Comparison of ENCODE assay signal across 12 cellular contexts in genomic region chr2:216388046-216388884, GRCh38. TPM values are rescaled to one million over a fixed set of nuclear protein-coding genes. Genes with fewer than 3 reads are reported as not detected.
DNase-seq lines count a peak whose midpoint lies in the region; ATAC-seq and TF ChIP-seq lines count a peak whose summit lies in the region.
"Had no signal": no experiment of that assay in that cellular context is flagged by ENCODE, and none has a peak within 500 bp of the region (broad histone marks: within the 10 kb centered on the region; RNA-seq: fewer than 3 reads in every experiment).

No MANE protein-coding gene starts in this region.

- no peaks in the 10 kb centered on the region for H3K9me3 ChIP-seq in upper lobe of right lung

- TF ChIP-seq CTCF in upper lobe of right lung (IDR thresholded peaks at IDR 0.05), result no peak

- no peaks in the 10 kb centered on the region for H3K4me1 ChIP-seq in upper lobe of right lung

- no peaks in the 10 kb centered on the region for H3K36me3 ChIP-seq in upper lobe of right lung

- H3K36me3 Mint-ChIP-seq in activated T-cell treated with anti-CD3 and anti-CD28 coated beads, Interleukin-2, amount 50 U/mL, for 24 hours (ENCODE audit: low read depth), result no peaks in the 10 kb centered on the region
- H3K36me3 Mint-ChIP-seq in activated naive CD4-positive, alpha-beta T cell treated with anti-CD3 and anti-CD28 coated beads, Interleukin-2, amount 50 U/mL, for 24 hours, result no peaks in the 10 kb centered on the region

- H3K27me3 ChIP-seq in upper lobe of right lung, result no peaks in the 10 kb centered on the region

- ATAC-seq in HG03378 (IDR thresholded peaks at IDR 0.05; ENCODE audit: unreplicated experiment) (peak; percentile 83), upper lobe of right lung (peak; percentile 19), GM18858 (IDR thresholded peaks at IDR 0.05; ENCODE audit: unreplicated experiment) (no peak)

- peak; percentile 35 for DNase-seq in activated T-cell treated with anti-CD3 and anti-CD28 coated beads, Interleukin-2, amount 50 U/mL, for 24 hours
- DNase-seq in activated T-cell treated with anti-CD3 and anti-CD28 coated beads for 4 hours (no peak), upper lobe of right lung (no peak), ecto neural progenitor cell (ENCODE audit: low spot score) (no peak), anterior cingulate cortex (lab: John Stamatoyannopoulos, UW) (no peak)
- DNase-seq: activated effector memory CD4-positive, alpha-beta T cell treated with Interleukin-2 at 50 U/mL for 16 hours; Karpas-422; NCI-H345; RPMI8226 had no signal

- no peak overlapping the region for H3K27ac ChIP-seq in upper lobe of right lung

- H3K9me3 Mint-ChIP-seq in activated T-cell treated with anti-CD3 and anti-CD28 coated beads, Interleukin-2, amount 50 U/mL, for 24 hours, result no peaks in the 10 kb centered on the region
- no peaks in the 10 kb centered on the region for H3K9me3 Mint-ChIP-seq in activated naive CD4-positive, alpha-beta T cell treated with anti-CD3 and anti-CD28 coated beads, Interleukin-2, amount 50 U/mL, for 24 hours

- no peak overlapping the region for H3K4me3 ChIP-seq in upper lobe of right lung

- H3K4me3 Mint-ChIP-seq in activated T-cell treated with anti-CD3 and anti-CD28 coated beads, Interleukin-2, amount 50 U/mL, for 24 hours, result no peak overlapping the region
- peak overlapping the region; percentile 48 for H3K4me3 Mint-ChIP-seq in activated naive CD4-positive, alpha-beta T cell treated with anti-CD3 and anti-CD28 coated beads, Interleukin-2, amount 50 U/mL, for 24 hours

- peaks cover 19% of the 10 kb centered on the region for H3K4me1 Mint-ChIP-seq in activated T-cell treated with anti-CD3 and anti-CD28 coated beads, Interleukin-2, amount 50 U/mL, for 24 hours (ENCODE audit: low read depth)
- peaks cover 18% of the 10 kb centered on the region for H3K4me1 Mint-ChIP-seq in activated naive CD4-positive, alpha-beta T cell treated with anti-CD3 and anti-CD28 coated beads, Interleukin-2, amount 50 U/mL, for 24 hours

- intact Hi-C loops in upper lobe of right lung (cut with DNase I), result no loop called here

- no peaks in the 10 kb centered on the region for H3K27me3 Mint-ChIP-seq in activated T-cell treated with anti-CD3 and anti-CD28 coated beads, Interleukin-2, amount 50 U/mL, for 24 hours
- H3K27me3 Mint-ChIP-seq in activated naive CD4-positive, alpha-beta T cell treated with anti-CD3 and anti-CD28 coated beads, Interleukin-2, amount 50 U/mL, for 24 hours, result no peaks in the 10 kb centered on the region

- peak overlapping the region; percentile 72 for H3K27ac Mint-ChIP-seq in activated T-cell treated with anti-CD3 and anti-CD28 coated beads, Interleukin-2, amount 50 U/mL, for 24 hours
- H3K27ac Mint-ChIP-seq in activated naive CD4-positive, alpha-beta T cell treated with anti-CD3 and anti-CD28 coated beads, Interleukin-2, amount 50 U/mL, for 24 hours, result peak overlapping the region; percentile 94

RNA-seq across cellular contexts. Expression of gene MARCHF4, which starts 16.0 kb away (rescaled TPM):
- 0.09 TPM for total RNA-seq in upper lobe of right lung

RNA-seq across cellular contexts. Expression of gene SMARCAL1, which starts 24.0 kb away (rescaled TPM):
- total RNA-seq in upper lobe of right lung, result 16.7 TPM
